ENCODE assay signal across 9 cellular contexts in the genomic region with DNA sequence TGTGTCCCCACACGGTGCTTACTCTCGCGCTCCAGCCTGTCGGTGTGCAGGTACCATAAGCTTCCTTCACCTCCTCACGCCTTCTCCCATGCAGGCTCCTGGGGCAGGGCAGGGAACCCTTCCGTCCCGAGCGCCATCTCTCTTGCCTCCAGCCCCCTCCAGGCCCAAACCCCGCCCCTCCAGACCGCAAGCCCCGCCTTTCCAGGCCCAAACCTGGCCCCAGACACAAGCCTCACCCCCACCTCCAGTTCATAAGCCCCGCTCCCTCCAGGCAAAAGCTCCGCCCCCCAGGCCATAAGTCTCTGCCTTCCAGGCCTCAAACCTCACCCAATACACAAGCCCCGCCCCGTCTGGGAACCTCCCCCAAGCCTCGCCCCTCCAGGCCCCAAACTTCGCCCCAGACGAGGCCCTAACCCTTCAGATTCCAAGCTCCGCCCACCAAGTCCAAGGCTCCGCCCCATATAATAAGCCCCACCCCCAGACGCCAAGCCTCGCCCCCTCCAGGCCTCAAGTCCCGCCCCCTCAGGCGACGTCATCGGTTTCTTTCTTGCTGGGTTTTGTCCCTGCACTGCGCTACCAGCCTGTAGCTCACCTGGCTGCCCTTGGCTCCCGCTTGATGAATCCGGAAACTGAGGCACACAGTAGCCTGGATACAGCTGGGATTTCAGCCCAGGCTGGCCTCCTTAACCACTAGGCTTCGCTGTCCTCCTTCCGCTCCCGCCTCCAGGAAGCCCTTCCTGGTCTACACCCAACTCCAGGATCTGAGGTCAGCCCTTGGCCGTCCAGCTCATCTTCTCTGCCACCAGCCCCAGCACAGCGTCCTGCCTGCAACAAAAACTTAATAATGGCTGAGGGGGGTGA. TPM values are rescaled to one million over a fixed set of nuclear protein-coding genes. Genes with fewer than 3 reads are reported as not detected.
DNase-seq lines count a peak whose midpoint lies in the region; ATAC-seq, FAIRE-seq and TF ChIP-seq lines count a peak whose summit lies in the region.
"Had no signal": no experiment of that assay in that cellular context is flagged by ENCODE, and none has a peak within 500 bp of the region (broad histone marks: within the 10 kb centered on the region; RNA-seq: fewer than 3 reads in every experiment).

No MANE protein-coding gene starts in this region.

- no peaks in the 10 kb centered on the region for H3K27me3 ChIP-seq in cardiac muscle cell

- FAIRE-seq in HTR-8/SVneo (lab: Jason Lieb, UNC) = no peak

- H3K4me3 ChIP-seq in cardiac muscle cell (no peak overlapping the region), fibroblast of mammary gland (ENCODE audit: control insufficient read depth, low read depth, low read length) (no peak overlapping the region)

- peaks cover 3% of the 10 kb centered on the region for H3K4me1 ChIP-seq in cardiac muscle cell (ENCODE audit: low read depth)

- H3K4me1 Mint-ChIP-seq in activated CD4-positive, alpha-beta T cell treated with anti-CD3 and anti-CD28 coated beads, Interleukin-2, amount 10 ng/mL, durations not matched to agents 7 days and 5 days = peaks cover 37% of the 10 kb centered on the region

- no peaks in the 10 kb centered on the region for H3K9me3 ChIP-seq in cardiac muscle cell (ENCODE audit: low read depth)

- peaks cover 6% of the 10 kb centered on the region for H3K9me3 Mint-ChIP-seq in activated CD4-positive, alpha-beta T cell treated with anti-CD3 and anti-CD28 coated beads, Interleukin-2, amount 10 ng/mL, durations not matched to agents 7 days and 5 days

- intact Hi-C loops in Right ventricle myocardium inferior (cut with DNase I) = no loop called here

- ATAC-seq in Right ventricle myocardium inferior = no peak

- DNase-seq in cardiac muscle cell (ENCODE audit: low read depth in 1 of 2, low spot score in 1 of 2) (peak; percentile 43 to 67), Right ventricle myocardium inferior (ENCODE audit: missing footprints) (no peak), fibroblast of mammary gland (ENCODE audit: low read depth) (peak; percentile 41), inferior parietal cortex (ENCODE audit: extremely low spot score) (no peak), HTR-8/SVneo (ENCODE audit: insufficient read length, low spot score) (no peak), midbrain (lab: John Stamatoyannopoulos, UW) (no peak)
- DNase-seq in activated CD4-positive, alpha-beta T cell treated with anti-CD3 and anti-CD28 coated beads, Interleukin-2, amount 10 ng/mL, durations not matched to agents 7 days and 5 days = peak; percentile 71
- DNase-seq in stimulated activated CD4-positive, alpha-beta T cell treated with anti-CD3 and anti-CD28 coated beads, Interleukin-1b, Interleukin-23, amount 100 ng/mL, for 4 hours (ENCODE audit: low read depth in 2 of 2) = peak; percentile 33 to 51

- TF ChIP-seq CTCF in cardiac muscle cell (IDR thresholded peaks at IDR 0.05; ENCODE audit: low read depth, low read length) (no peak), fibroblast of mammary gland (conservative IDR thresholded peaks at IDR 0.05; ENCODE audit: control insufficient read depth, insufficient read depth, low read depth, low read length) (no peak)

- peak overlapping the region; percentile 32 for H3K4me3 Mint-ChIP-seq in activated CD4-positive, alpha-beta T cell treated with anti-CD3 and anti-CD28 coated beads, Interleukin-2, amount 10 ng/mL, durations not matched to agents 7 days and 5 days

- no peaks in the 10 kb centered on the region for H3K36me3 ChIP-seq in cardiac muscle cell

- H3K27ac ChIP-seq in cardiac muscle cell = no peak overlapping the region
- H3K27ac ChIP-seq: parathyroid adenoma had no signal

- peaks cover 9% of the 10 kb centered on the region for H3K36me3 Mint-ChIP-seq in activated CD4-positive, alpha-beta T cell treated with anti-CD3 and anti-CD28 coated beads, Interleukin-2, amount 10 ng/mL, durations not matched to agents 7 days and 5 days (ENCODE audit: low read depth)

- CTCF ChIA-PET in activated CD4-positive, alpha-beta T cell treated with anti-CD3 and anti-CD28 coated beads, Interleukin-2, amount 10 ng/mL, durations not matched to agents 7 days and 5 days (lab: Charles Lee) = interaction anchor here (0.6 to 1.5 kb wide), 5 partner anchors 11 to 31 kb away, joined by 3 to 4 read pairs (median 4); no protein-coding TSS in a partner anchor

- no peaks in the 10 kb centered on the region for H3K27me3 Mint-ChIP-seq in activated CD4-positive, alpha-beta T cell treated with anti-CD3 and anti-CD28 coated beads, Interleukin-2, amount 10 ng/mL, durations not matched to agents 7 days and 5 days

- H3K27ac Mint-ChIP-seq in activated CD4-positive, alpha-beta T cell treated with anti-CD3 and anti-CD28 coated beads, Interleukin-2, amount 10 ng/mL, durations not matched to agents 7 days and 5 days = peak overlapping the region; percentile 69

- POLR2A ChIA-PET in activated CD4-positive, alpha-beta T cell treated with anti-CD3 and anti-CD28 coated beads, Interleukin-2, amount 10 ng/mL, durations not matched to agents 7 days and 5 days (lab: Charles Lee) = interaction anchor here (0.6 kb wide), 1 partner anchor 40 kb away, joined by 8 read pairs; no protein-coding TSS in a partner anchor

RNA-seq across cellular contexts. Expression of a gene that starts 16.1 kb away (rescaled TPM):
- 72.5 and 76.6 TPM in 2 replicates for total RNA-seq in cardiac muscle cell
- 72.8 and 87.2 TPM in 2 replicates for polyA plus RNA-seq in cardiac muscle cell
- total RNA-seq in Right ventricle myocardium inferior = 234 TPM
- 100 to 1,000 TPM; 198 to 228 TPM for total RNA-seq in activated CD4-positive, alpha-beta T cell treated with anti-CD3 and anti-CD28 coated beads, Interleukin-2, amount 10 ng/mL, durations not matched to agents 7 days and 5 days

RNA-seq across cellular contexts. Expression of a gene that starts 19.4 kb away (rescaled TPM):
- 133 and 155 TPM in 2 replicates for total RNA-seq in cardiac muscle cell
- 126 and 149 TPM in 2 replicates for polyA plus RNA-seq in cardiac muscle cell
- total RNA-seq in Right ventricle myocardium inferior = 48.7 TPM
- total RNA-seq in activated CD4-positive, alpha-beta T cell treated with anti-CD3 and anti-CD28 coated beads, Interleukin-2, amount 10 ng/mL, durations not matched to agents 7 days and 5 days = 10 to 100 TPM; 61.3 to 66.3 TPM

Comparison
In these comparisons a context has a peak if more than half of its experiments do, and no peak if none do; other contexts are left out.
1. DNase-seq: peak in cardiac muscle cell (2 of 2), activated CD4-positive, alpha-beta T cell treated with anti-CD3 and anti-CD28 coated beads, Interleukin-2, amount 10 ng/mL, durations not matched to agents 7 days and 5 days (single experiment), fibroblast of mammary gland (single experiment) and stimulated activated CD4-positive, alpha-beta T cell treated with anti-CD3 and anti-CD28 coated beads, Interleukin-1b, Interleukin-23, amount 100 ng/mL, for 4 hours (2 of 2); none in Right ventricle myocardium inferior (single experiment), inferior parietal cortex (single experiment), HTR-8/SVneo (single experiment) and midbrain (single experiment).